In genomic region chr1:111814305-111814628, GRCh38 we compare ENCODE assay signal across 24 cellular contexts. TPM values are rescaled to one million over a fixed set of nuclear protein-coding genes. Genes with fewer than 3 reads are reported as not detected.
DNase-seq lines count a peak whose midpoint lies in the region; ATAC-seq, FAIRE-seq and TF ChIP-seq lines count a peak whose summit lies in the region.
"Had no signal": no experiment of that assay in that cellular context is flagged by ENCODE, and none has a peak within 500 bp of the region (broad histone marks: within the 10 kb centered on the region; RNA-seq: fewer than 3 reads in every experiment).

No MANE protein-coding gene starts in this region.

- no peaks in the 10 kb centered on the region for H3K36me3 Mint-ChIP-seq in activated T-cell treated with anti-CD3 and anti-CD28 coated beads, Interleukin-2, amount 50 U/mL, for 24 hours (ENCODE audit: low read depth)
- H3K36me3 Mint-ChIP-seq: CD14-positive monocyte; CD4-positive, alpha-beta memory T cell; CD4-positive, CD25-positive, alpha-beta regulatory T cell; CD8-positive, alpha-beta memory T cell had no signal

- no peak overlapping the region; a peak in 1 of 6 replicates for H3K4me3 ChIP-seq in HepG2 (replicated peaks in 1 of 3; ENCODE audit: insufficient read depth in 1 of 3, low read depth in 2 of 3, low read length in 3 of 3)
- H3K4me3 ChIP-seq in right lobe of liver: no peak overlapping the region
- H3K4me3 ChIP-seq: BLaER1, GM12878 had no signal

- no peak overlapping the region for H3K27ac Mint-ChIP-seq in activated T-cell treated with anti-CD3 and anti-CD28 coated beads, Interleukin-2, amount 50 U/mL, for 24 hours
- H3K27ac Mint-ChIP-seq: CD14-positive monocyte; CD4-positive, CD25-positive, alpha-beta regulatory T cell; CD8-positive, alpha-beta memory T cell had no signal

- TF ChIP-seq POLR2A in HepG2 (IDR thresholded peaks at IDR 0.05; ENCODE audit: insufficient read depth in 1 of 2, low read depth in 2 of 2, low read length in 2 of 2): no peak
- TF ChIP-seq POLR2A in right lobe of liver (IDR thresholded peaks at IDR 0.05): no peak

- H3K79me2 ChIP-seq in HepG2 (ENCODE audit: insufficient read depth, low read length): no peaks in the 10 kb centered on the region

- H3K36me3 ChIP-seq in HepG2 (replicated peaks in 1 of 2; ENCODE audit: control insufficient read depth in 1 of 2, insufficient read depth in 2 of 2, low read length in 2 of 2) (no peaks in the 10 kb centered on the region), right lobe of liver (no peaks in the 10 kb centered on the region)
- H3K36me3 ChIP-seq: BE2C, BLaER1 had no signal

- peaks cover 1 to 25% of the 10 kb centered on the region in 2 experiments; a peak in 4 of 5 replicates for H3K27me3 ChIP-seq in HepG2 (ENCODE audit: control insufficient read depth in 1 of 2, insufficient read depth in 2 of 2, low read length in 2 of 2)
- no peaks in the 10 kb centered on the region for H3K27me3 ChIP-seq in right lobe of liver
- H3K27me3 ChIP-seq: BE2C, BLaER1 had no signal

- CTCF ChIA-PET in HepG2 (lab: Yijun Ruan, JAX; ENCODE audit: low intra/inter-chr PET ratio, low total read pairs): no interaction called here

- DNase-seq in HepG2 (ENCODE audit: low spot score) (no peak), right lobe of liver (no peak), cerebellar cortex (ENCODE audit: low spot score) (peak; percentile 25)
- DNase-seq in activated T-cell treated with anti-CD3 and anti-CD28 coated beads, Interleukin-2, amount 50 U/mL, for 24 hours: no peak
- DNase-seq: 8988T; ACHN; CD4-positive, alpha-beta memory T cell; CD4-positive, CD25-positive, alpha-beta regulatory T cell; CD8-positive, alpha-beta memory T cell; COR-L47; DMS 273 treated with DMSO at 0.1 percent for 48 hours; DMS153; DMS53; DMS79; GDM1 had no signal

- no peaks in the 10 kb centered on the region for H4K20me1 ChIP-seq in HepG2 (ENCODE audit: insufficient read depth, low read length)
- H4K20me1 ChIP-seq: BLaER1 had no signal

- no peak overlapping the region for H2AFZ ChIP-seq in HepG2 (ENCODE audit: low read length)

- H3K4me1 ChIP-seq in HepG2 (ENCODE audit: insufficient read depth, low read length) (peaks cover 11% of the 10 kb centered on the region; the same call in 1 of the 2 replicates), right lobe of liver (no peaks in the 10 kb centered on the region)
- H3K4me1 ChIP-seq: BE2C, BLaER1 had no signal

- WGBS in HepG2 (ENCODE audit: low lambda C conversion rate): 45% methylated on average over 6 of the region's 9 CpGs
- WGBS in right lobe of liver (ENCODE audit: insufficient coverage, low coverage, low lambda C conversion rate, missing lambda C conversion rate): 96% methylated on average over 8 of the region's 9 CpGs

- in situ Hi-C loops in HepG2 (cut with HindIII; ENCODE audit: extremely low pct_ligation_motif_present, low pct_unique_long_range_greater_than_20kb): no loop called here

- peak overlapping the region; percentile 48; the same call in 1 of the 2 replicates for H3K4me2 ChIP-seq in HepG2 (ENCODE audit: low read depth, low read length)
- H3K4me2 ChIP-seq: BLaER1 had no signal

- H3K9me3 Mint-ChIP-seq in activated T-cell treated with anti-CD3 and anti-CD28 coated beads, Interleukin-2, amount 50 U/mL, for 24 hours: no peaks in the 10 kb centered on the region
- H3K9me3 Mint-ChIP-seq: CD14-positive monocyte; CD4-positive, alpha-beta memory T cell; CD4-positive, CD25-positive, alpha-beta regulatory T cell; CD8-positive, alpha-beta memory T cell had no signal

- H3K9me3 ChIP-seq in HepG2 (ENCODE audit: low read length) (no peaks in the 10 kb centered on the region), right lobe of liver (no peaks in the 10 kb centered on the region)
- H3K9me3 ChIP-seq: BE2C, BLaER1 had no signal

- H3K27me3 Mint-ChIP-seq in activated T-cell treated with anti-CD3 and anti-CD28 coated beads, Interleukin-2, amount 50 U/mL, for 24 hours: peaks cover 3% of the 10 kb centered on the region

- TF ChIP-seq EP300 in HepG2 (IDR thresholded peaks at IDR 0.05; ENCODE audit: low read depth in 2 of 2, low read length in 2 of 2) (no peak), HepG2 (CRISPR knock-in tag; IDR thresholded peaks at IDR 0.05; ENCODE audit: borderline replicate concordance) (no peak)

- intact Hi-C loops in HepG2 (cut with micrococcal nuclease; ENCODE audit: unreplicated experiment) (no loop called here), right lobe of liver (cut with DNase I) (no loop called here)

- POLR2A ChIA-PET in HepG2 (lab: Yijun Ruan, JAX): no interaction called here

- BruUV-seq in HepG2 (replicated peaks; lab: Mats Ljungman, UMichigan): no TSS peak

- H3K4me1 Mint-ChIP-seq in activated T-cell treated with anti-CD3 and anti-CD28 coated beads, Interleukin-2, amount 50 U/mL, for 24 hours (ENCODE audit: low read depth): no peaks in the 10 kb centered on the region
- H3K4me1 Mint-ChIP-seq: CD14-positive monocyte; CD4-positive, alpha-beta memory T cell; CD4-positive, CD25-positive, alpha-beta regulatory T cell; CD8-positive, alpha-beta memory T cell had no signal

- ATAC-seq in HepG2: peak; percentile 40
- ATAC-seq in right lobe of liver: no peak
- ATAC-seq in GM19324 (IDR thresholded peaks at IDR 0.05; ENCODE audit: low FRiP score, unreplicated experiment): no peak

- no peak for TF ChIP-seq RAD21 in HepG2 (CRISPR knock-in tag; IDR thresholded peaks at IDR 0.05)

- no peak overlapping the region for H3K9ac ChIP-seq in HepG2 (ENCODE audit: insufficient read depth, low read depth, low read length)
- H3K9ac ChIP-seq: BLaER1 had no signal

- TF ChIP-seq CTCF in HepG2 (CRISPR knock-in tag; IDR thresholded peaks at IDR 0.05) (no peak), right lobe of liver (IDR thresholded peaks at IDR 0.05) (no peak)

- H3K4me3 Mint-ChIP-seq in activated T-cell treated with anti-CD3 and anti-CD28 coated beads, Interleukin-2, amount 50 U/mL, for 24 hours: no peak overlapping the region
- H3K4me3 Mint-ChIP-seq: CD14-positive monocyte; CD4-positive, alpha-beta memory T cell; CD4-positive, CD25-positive, alpha-beta regulatory T cell; CD8-positive, alpha-beta memory T cell had no signal

- no peak for FAIRE-seq in HepG2 (lab: Jason Lieb, UNC)
- FAIRE-seq: A204.1, GM12878, GM12892, GM18507 had no signal

- H3K27ac ChIP-seq in HepG2 (ENCODE audit: extremely low read length, insufficient read depth, low read length) (no peak overlapping the region), right lobe of liver (no peak overlapping the region), temporal lobe (ENCODE audit: low read depth, low read length) (peak overlapping the region; percentile 28)
- H3K27ac ChIP-seq: BLaER1 had no signal

TF ChIP-seq in HepG2, 621 proteins besides CTCF, POLR2A, EP300 and RAD21 (continues in another document):
- no peak for TF ChIP-seq HIVEP1 (CRISPR knock-in tag; IDR thresholded peaks at IDR 0.05)
- TF ChIP-seq TFAP4 (IDR thresholded peaks at IDR 0.05; ENCODE audit: borderline replicate concordance, low read depth): no peak
- TF ChIP-seq CHCHD3 (CRISPR knock-in tag; IDR thresholded peaks at IDR 0.05): no peak
- TF ChIP-seq ZNF883 (CRISPR knock-in tag; IDR thresholded peaks at IDR 0.05; ENCODE audit: not compliant biosample characterization): no peak
- TF ChIP-seq FOXO1 (CRISPR knock-in tag; IDR thresholded peaks at IDR 0.05): no peak
- TF ChIP-seq NR2F2 (IDR thresholded peaks at IDR 0.05; ENCODE audit: borderline replicate concordance, low read depth): no peak
- TF ChIP-seq ZMYM4 (CRISPR knock-in tag; IDR thresholded peaks at IDR 0.05): no peak
- TF ChIP-seq E2F1 (CRISPR knock-in tag; IDR thresholded peaks at IDR 0.05): no peak

RNA-seq across cellular contexts. Expression of gene DDX20, which starts 58.6 kb away (rescaled TPM):
- total RNA-seq in HepG2 (2016; rRNA removed; fragmentation: Illumina TruSeq; extraction: Trizol): 14.3 and 20.0 TPM in 2 replicates
- total RNA-seq in HepG2 (2016; cell fraction: cytosol; rRNA removed; fragmentation: Illumina TruSeq; extraction: Trizol; ENCODE audit: low read depth): 1.8 and 2.2 TPM in 2 replicates
- 13.8 and 19.4 TPM in 2 replicates for total RNA-seq in HepG2 (2016; cell fraction: insoluble cytoplasmic fraction; rRNA removed; fragmentation: Illumina TruSeq; extraction: Trizol)
- total RNA-seq in HepG2 (2016; cell fraction: membrane; rRNA removed; fragmentation: Illumina TruSeq; extraction: Trizol): 5.0 and 6.5 TPM in 2 replicates
- total RNA-seq in HepG2 (2016; cell fraction: nucleus; rRNA removed; fragmentation: Illumina TruSeq; extraction: Trizol): 13.8 TPM in 2 replicates
- polyA plus RNA-seq in HepG2 (2011; rRNA removed): 3.2 and 4.0 TPM in 2 replicates
- 1.7 and 2.4 TPM in 2 replicates for polyA plus RNA-seq in HepG2 (2011; cell fraction: cytosol; rRNA removed)
- polyA plus RNA-seq in HepG2 (2011; cell fraction: nucleus; rRNA removed): 4.0 and 5.2 TPM in 2 replicates
- polyA plus RNA-seq in HepG2 (2012): 4.6 and 6.6 TPM in 2 replicates
- polyA plus RNA-seq in HepG2 (2016; cell fraction: cytosol; fragmentation: Illumina TruSeq; extraction: Trizol; ENCODE audit: low read depth): 0.71 and 0.80 TPM in 2 replicates
- polyA plus RNA-seq in HepG2 (2016; cell fraction: insoluble cytoplasmic fraction; fragmentation: Illumina TruSeq; extraction: Trizol; ENCODE audit: low read depth): 13.4 and 14.2 TPM in 2 replicates
- 1.7 and 2.0 TPM in 2 replicates for polyA plus RNA-seq in HepG2 (2016; cell fraction: membrane; fragmentation: Illumina TruSeq; extraction: Trizol; ENCODE audit: low read depth)
- polyA plus RNA-seq in HepG2 (2016; cell fraction: nucleus; fragmentation: Illumina TruSeq; extraction: Trizol; ENCODE audit: insufficient read depth, low read depth): 14.9 and 15.2 TPM in 2 replicates
- polyA minus RNA-seq in HepG2 (2011; rRNA and poly(A)+ RNA removed; ENCODE audit: low replicate concordance): 5.0 and 17.2 TPM in 2 replicates
- polyA minus RNA-seq in HepG2 (2011; cell fraction: cytosol; rRNA and poly(A)+ RNA removed): 4.1 and 4.2 TPM in 2 replicates
- polyA minus RNA-seq in HepG2 (2011; cell fraction: nucleus; rRNA and poly(A)+ RNA removed): 15.5 and 16.4 TPM in 2 replicates
- 10 to 100 TPM in 2 of 6 experiments, 1 to 10 TPM in 4; 3.9 to 11.6 (median 5.1) TPM for total RNA-seq in right lobe of liver
- 17.0 TPM for total RNA-seq in temporal lobe
